Comparison of ENCODE assay signal across 8 cellular contexts in genomic region chr16:1428511-1428910, GRCh38. TPM values are rescaled to one million over a fixed set of nuclear protein-coding genes. Genes with fewer than 3 reads are reported as not detected.
DNase-seq lines count a peak whose midpoint lies in the region; ATAC-seq, FAIRE-seq and TF ChIP-seq lines count a peak whose summit lies in the region.

No MANE protein-coding gene starts in this region.

- H3K4me2 ChIP-seq in keratinocyte (ENCODE audit: control insufficient read depth, extremely low read depth, insufficient read depth, low read depth, low read length) = peak overlapping the region; percentile 5

- H3K36me3 Mint-ChIP-seq in activated T-cell treated with anti-CD3 and anti-CD28 coated beads, Interleukin-2, amount 50 U/mL, for 72 hours (ENCODE audit: insufficient read depth in 2 of 2) = no peaks in the 10 kb centered on the region

- peak; percentile 25 to 67 (median 66) for TF ChIP-seq CTCF in keratinocyte (optimal IDR thresholded peaks at IDR 0.05 in 1 of 3, IDR thresholded peaks at IDR 0.05 in 1 of 3, conservative IDR thresholded peaks at IDR 0.05 in 1 of 3; ENCODE audit: extremely low read depth in 1 of 3, insufficient read depth in 2 of 3, low read length in 3 of 3)

- H3K27ac Mint-ChIP-seq in activated T-cell treated with anti-CD3 and anti-CD28 coated beads, Interleukin-2, amount 50 U/mL, for 72 hours = no peak overlapping the region

- peak overlapping the region; percentile 22 for H3K9ac ChIP-seq in keratinocyte (ENCODE audit: control insufficient read depth, extremely low read depth, insufficient read depth, low read length)

- H3K4me3 ChIP-seq in keratinocyte (ENCODE audit: control insufficient read depth in 2 of 3, extremely low read depth in 1 of 3, insufficient read depth in 2 of 3, low read depth in 1 of 3, low read length in 3 of 3) = peak overlapping the region in 1 of 3 experiments; percentile 0

- no peak overlapping the region for H3K4me3 Mint-ChIP-seq in activated T-cell treated with anti-CD3 and anti-CD28 coated beads, Interleukin-2, amount 50 U/mL, for 72 hours

- no peaks in the 10 kb centered on the region for H3K9me3 Mint-ChIP-seq in activated T-cell treated with anti-CD3 and anti-CD28 coated beads, Interleukin-2, amount 50 U/mL, for 72 hours

- H3K27me3 Mint-ChIP-seq in activated T-cell treated with anti-CD3 and anti-CD28 coated beads, Interleukin-2, amount 50 U/mL, for 72 hours (ENCODE audit: low read depth) = no peaks in the 10 kb centered on the region

- dilution Hi-C loops in keratinocyte (cut with MboI; ENCODE audit: extremely low pct_ligation_motif_present, low sequenced_read_pairs) = no loop called here

- no peaks in the 10 kb centered on the region for H3K9me1 ChIP-seq in keratinocyte (ENCODE audit: control insufficient read depth, extremely low read depth, insufficient read depth, low read length)

- H4K20me1 ChIP-seq in keratinocyte (ENCODE audit: control insufficient read depth, extremely low read depth, insufficient read depth, low read length) = no peaks in the 10 kb centered on the region

- no peaks in the 10 kb centered on the region for H3K4me1 ChIP-seq in keratinocyte (ENCODE audit: control insufficient read depth, extremely low read depth, insufficient read depth, low read length)

- TF ChIP-seq RAD21 in Ishikawa (IDR thresholded peaks at IDR 0.05; ENCODE audit: low read depth) = peak; percentile 29; the same call in 1 of the 2 replicates

- no peak overlapping the region for H3K27ac ChIP-seq in keratinocyte (ENCODE audit: control insufficient read depth, insufficient read depth, low read length)

- H3K79me2 ChIP-seq in keratinocyte (ENCODE audit: control insufficient read depth, insufficient read depth, low read length) = no peaks in the 10 kb centered on the region

- peak; percentile 87 to 88 for ATAC-seq in activated T-cell treated with anti-CD3 and anti-CD28 coated beads, Interleukin-2, amount 50 U/mL, for 72 hours (replicated peaks in 1 of 2)
- ATAC-seq in GM21619 (IDR thresholded peaks at IDR 0.05; ENCODE audit: unreplicated experiment) (no peak), HG03520 (IDR thresholded peaks at IDR 0.05; ENCODE audit: unreplicated experiment) (no peak), GM21423 (IDR thresholded peaks at IDR 0.05; ENCODE audit: unreplicated experiment) (no peak)

- no peaks in the 10 kb centered on the region for H3K36me3 ChIP-seq in keratinocyte (ENCODE audit: control insufficient read depth in 2 of 2, extremely low read depth in 1 of 2, insufficient read depth in 2 of 2, low read length in 2 of 2)

- no peak for TF ChIP-seq EP300 in Ishikawa (IDR thresholded peaks at IDR 0.05; ENCODE audit: borderline replicate concordance)

- H3K9me3 ChIP-seq in keratinocyte (ENCODE audit: control insufficient read depth, low read depth, low read length) = no peaks in the 10 kb centered on the region

- H3K27me3 ChIP-seq in keratinocyte (ENCODE audit: control insufficient read depth, extremely low read depth, insufficient read depth, low read length) = no peaks in the 10 kb centered on the region

- no peak for FAIRE-seq in keratinocyte (lab: Jason Lieb, UNC)

- DNase-seq in AG08396 (ENCODE audit: low spot score) (peak; percentile 72), keratinocyte (ENCODE audit: low read depth, low spot score) (no peak), HPDE6-E6E7 (ENCODE audit: extremely low spot score) (no peak)
- peak; percentile 79 for DNase-seq in activated T-cell treated with anti-CD3 and anti-CD28 coated beads, Interleukin-2, amount 50 U/mL, for 72 hours

- no peak overlapping the region for H2AFZ ChIP-seq in keratinocyte (ENCODE audit: control insufficient read depth, low read length)

- H3K4me1 Mint-ChIP-seq in activated T-cell treated with anti-CD3 and anti-CD28 coated beads, Interleukin-2, amount 50 U/mL, for 72 hours (ENCODE audit: low read depth) = no peaks in the 10 kb centered on the region

TF ChIP-seq in Ishikawa, 13 proteins besides CTCF, POLR2A, EP300 and RAD21:
- TF ChIP-seq CEBPB (IDR thresholded peaks at IDR 0.05) (no peak), NFIC (IDR thresholded peaks at IDR 0.05) (no peak), TEAD4 (IDR thresholded peaks at IDR 0.05) (no peak)

RNA-seq across cellular contexts. Expression of gene PERCC1, which starts 2.4 kb away (rescaled TPM):
- total RNA-seq in activated T-cell treated with anti-CD3 and anti-CD28 coated beads, Interleukin-2, amount 50 U/mL, for 72 hours = under 1 TPM in 1 of 2 donors, not detected in 1; 0.81 TPM
- not detected in 3 replicates for polyA plus RNA-seq in keratinocyte
- not detected for polyA plus RNA-seq in keratinocyte (2011; ENCODE audit: low read depth)
- polyA plus RNA-seq in keratinocyte (2011; cell fraction: cytosol; rRNA removed) = not detected in 2 replicates
- polyA plus RNA-seq in keratinocyte (2011; cell fraction: nucleus; rRNA removed) = not detected in 2 replicates
- not detected in 2 replicates for polyA plus RNA-seq in keratinocyte (2012; ENCODE audit: low replicate concordance)
- polyA minus RNA-seq in keratinocyte = not detected in 3 replicates
- not detected for polyA minus RNA-seq in keratinocyte (2011; cell fraction: cytosol; rRNA and poly(A)+ RNA removed)
- polyA minus RNA-seq in keratinocyte (2011; cell fraction: nucleus; rRNA and poly(A)+ RNA removed) = not detected in 2 replicates

RNA-seq across cellular contexts. Expression of gene UQCC4, which starts 8.0 kb away (rescaled TPM):
- total RNA-seq in activated T-cell treated with anti-CD3 and anti-CD28 coated beads, Interleukin-2, amount 50 U/mL, for 72 hours = 10 to 100 TPM; 14.5 to 17.9 TPM
- polyA plus RNA-seq in keratinocyte = 19.7 to 26.6 TPM (median 20.6 TPM) in 3 replicates
- polyA plus RNA-seq in keratinocyte (2011; ENCODE audit: low read depth) = 4.6 TPM
- polyA plus RNA-seq in keratinocyte (2011; cell fraction: cytosol; rRNA removed) = 17.4 and 22.1 TPM in 2 replicates
- polyA plus RNA-seq in keratinocyte (2011; cell fraction: nucleus; rRNA removed) = 16.9 and 17.6 TPM in 2 replicates
- polyA plus RNA-seq in keratinocyte (2012; ENCODE audit: low replicate concordance) = 17.7 and 18.2 TPM in 2 replicates
- 5.0 to 8.1 TPM (median 5.5 TPM) in 3 replicates for polyA minus RNA-seq in keratinocyte
- 12.1 TPM for polyA minus RNA-seq in keratinocyte (2011; cell fraction: cytosol; rRNA and poly(A)+ RNA removed)
- polyA minus RNA-seq in keratinocyte (2011; cell fraction: nucleus; rRNA and poly(A)+ RNA removed) = 2.9 and 5.3 TPM in 2 replicates

RNA-seq across cellular contexts. Expression of gene UNKL, which starts 14.0 kb away (rescaled TPM):
- total RNA-seq in activated T-cell treated with anti-CD3 and anti-CD28 coated beads, Interleukin-2, amount 50 U/mL, for 72 hours = 10 to 100 TPM; 51.1 to 69.5 TPM
- 1.9 to 4.2 TPM (median 2.3 TPM) in 3 replicates for polyA plus RNA-seq in keratinocyte
- 2.9 TPM for polyA plus RNA-seq in keratinocyte (2011; ENCODE audit: low read depth)
- polyA plus RNA-seq in keratinocyte (2011; cell fraction: cytosol; rRNA removed) = 1.3 and 1.8 TPM in 2 replicates
- polyA plus RNA-seq in keratinocyte (2011; cell fraction: nucleus; rRNA removed) = 4.7 and 8.5 TPM in 2 replicates
- polyA plus RNA-seq in keratinocyte (2012; ENCODE audit: low replicate concordance) = 1.7 and 2.4 TPM in 2 replicates
- 1.3 to 3.0 TPM (median 2.2 TPM) in 3 replicates for polyA minus RNA-seq in keratinocyte
- 6.3 TPM for polyA minus RNA-seq in keratinocyte (2011; cell fraction: cytosol; rRNA and poly(A)+ RNA removed)
- polyA minus RNA-seq in keratinocyte (2011; cell fraction: nucleus; rRNA and poly(A)+ RNA removed) = 3.6 and 7.0 TPM in 2 replicates

RNA-seq across cellular contexts. Expression of gene CCDC154, which starts 15.8 kb away (rescaled TPM):
- total RNA-seq in activated T-cell treated with anti-CD3 and anti-CD28 coated beads, Interleukin-2, amount 50 U/mL, for 72 hours = 1 to 10 TPM; 2.7 to 3.4 TPM
- 0.46 to 0.91 TPM in 2 of 3 replicates, not detected in the other for polyA plus RNA-seq in keratinocyte
- polyA plus RNA-seq in keratinocyte (2011; ENCODE audit: low read depth) = 1.1 TPM
- not detected in 2 replicates for polyA plus RNA-seq in keratinocyte (2011; cell fraction: cytosol; rRNA removed)
- 1.2 and 1.7 TPM in 2 replicates for polyA plus RNA-seq in keratinocyte (2011; cell fraction: nucleus; rRNA removed)
- polyA plus RNA-seq in keratinocyte (2012; ENCODE audit: low replicate concordance) = 0.17 and 2.5 TPM in 2 replicates
- not detected in 3 replicates for polyA minus RNA-seq in keratinocyte
- not detected for polyA minus RNA-seq in keratinocyte (2011; cell fraction: cytosol; rRNA and poly(A)+ RNA removed)
- 0.21 and 1.0 TPM in 2 replicates for polyA minus RNA-seq in keratinocyte (2011; cell fraction: nucleus; rRNA and poly(A)+ RNA removed)

RNA-seq across cellular contexts. Expression of gene CLCN7, which starts 46.3 kb away (rescaled TPM):
- 10 to 100 TPM; 53.7 to 55.1 TPM for total RNA-seq in activated T-cell treated with anti-CD3 and anti-CD28 coated beads, Interleukin-2, amount 50 U/mL, for 72 hours
- 13.3 to 26.3 TPM (median 23.3 TPM) in 3 replicates for polyA plus RNA-seq in keratinocyte
- 18.1 TPM for polyA plus RNA-seq in keratinocyte (2011; ENCODE audit: low read depth)
- 8.3 and 16.4 TPM in 2 replicates for polyA plus RNA-seq in keratinocyte (2011; cell fraction: cytosol; rRNA removed)
- polyA plus RNA-seq in keratinocyte (2011; cell fraction: nucleus; rRNA removed) = 97.3 and 129 TPM in 2 replicates
- polyA plus RNA-seq in keratinocyte (2012; ENCODE audit: low replicate concordance) = 41.2 and 53.1 TPM in 2 replicates
- polyA minus RNA-seq in keratinocyte = 35.4 to 43.0 TPM (median 38.5 TPM) in 3 replicates
- 25.1 TPM for polyA minus RNA-seq in keratinocyte (2011; cell fraction: cytosol; rRNA and poly(A)+ RNA removed)
- 114 and 126 TPM in 2 replicates for polyA minus RNA-seq in keratinocyte (2011; cell fraction: nucleus; rRNA and poly(A)+ RNA removed)

Comparison
In these comparisons a context has a peak if more than half of its experiments do, and no peak if none do; other contexts are left out.
1. DNase-seq: peak in AG08396 (single experiment) and activated T-cell treated with anti-CD3 and anti-CD28 coated beads, Interleukin-2, amount 50 U/mL, for 72 hours (2 of 2); none in keratinocyte (single experiment) and HPDE6-E6E7 (single experiment).
2. ATAC-seq: peak in activated T-cell treated with anti-CD3 and anti-CD28 coated beads, Interleukin-2, amount 50 U/mL, for 72 hours (2 of 2); none in GM21619 (single experiment), HG03520 (single experiment) and GM21423 (single experiment).